ENCODE assay signal across 2 cellular contexts in the genomic region with DNA sequence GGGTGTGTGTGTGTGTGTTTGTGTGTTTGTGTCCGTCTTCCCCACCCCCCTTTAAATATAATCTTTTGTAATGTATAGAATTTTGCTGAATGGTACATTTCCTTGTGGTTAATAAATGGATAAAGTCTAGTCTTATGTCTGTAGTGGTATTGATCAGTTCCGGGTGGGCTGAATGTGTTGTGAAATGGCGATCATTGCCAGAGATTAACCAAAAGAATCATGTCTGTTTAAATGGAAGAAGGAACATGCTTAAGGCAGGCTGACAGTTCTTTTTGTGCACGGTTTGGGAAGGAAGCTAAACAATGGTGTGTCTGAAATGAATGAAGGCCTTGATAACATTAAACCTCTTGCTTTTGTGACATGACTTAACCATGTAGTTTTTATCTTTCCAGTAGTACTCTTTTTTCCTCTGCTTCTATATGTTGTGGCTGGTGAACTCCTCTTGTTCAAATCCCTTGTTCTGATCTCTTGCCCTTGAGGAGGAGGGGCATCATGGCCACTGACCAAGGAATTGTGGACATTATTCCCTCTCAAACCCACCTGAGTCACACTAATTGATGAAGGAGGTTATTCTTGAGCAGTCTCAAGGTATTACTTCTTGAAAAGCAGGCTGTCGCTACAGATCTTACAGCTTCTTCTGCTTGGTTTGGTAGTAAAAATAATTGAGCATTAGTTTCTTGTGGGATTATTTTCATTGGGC.
TF ChIP-seq lines count a peak whose summit lies in the region.

No MANE protein-coding gene starts in this region.

TF ChIP-seq in H1, 55 proteins besides CTCF, POLR2A, EP300 and RAD21 (continued from another document):
- TF ChIP-seq JUND (IDR thresholded peaks at IDR 0.05; ENCODE audit: low read length) (no peak), TBP (IDR thresholded peaks at IDR 0.05; ENCODE audit: low read depth, low read length) (no peak), RBBP5 (IDR thresholded peaks at IDR 0.05; ENCODE audit: borderline replicate concordance, low read depth, low read length) (no peak), SIN3A (conservative IDR thresholded peaks at IDR 0.05 in 1 of 2, IDR thresholded peaks at IDR 0.05 in 1 of 2; ENCODE audit: low read depth in 1 of 2, low read length in 2 of 2) (no peak), KDM1A (IDR thresholded peaks at IDR 0.05; ENCODE audit: borderline replicate concordance, low read length) (no peak), RFX5 (IDR thresholded peaks at IDR 0.05; ENCODE audit: borderline replicate concordance, low read depth, low read length) (no peak), SIRT6 (IDR thresholded peaks at IDR 0.05; ENCODE audit: low read length) (no peak), GTF2F1 (IDR thresholded peaks at IDR 0.05; ENCODE audit: borderline replicate concordance, low read depth, low read length) (no peak)

TF ChIP-seq in neural cell, 6 proteins besides CTCF, POLR2A, EP300 and RAD21:
- TF ChIP-seq, protein P1, sequence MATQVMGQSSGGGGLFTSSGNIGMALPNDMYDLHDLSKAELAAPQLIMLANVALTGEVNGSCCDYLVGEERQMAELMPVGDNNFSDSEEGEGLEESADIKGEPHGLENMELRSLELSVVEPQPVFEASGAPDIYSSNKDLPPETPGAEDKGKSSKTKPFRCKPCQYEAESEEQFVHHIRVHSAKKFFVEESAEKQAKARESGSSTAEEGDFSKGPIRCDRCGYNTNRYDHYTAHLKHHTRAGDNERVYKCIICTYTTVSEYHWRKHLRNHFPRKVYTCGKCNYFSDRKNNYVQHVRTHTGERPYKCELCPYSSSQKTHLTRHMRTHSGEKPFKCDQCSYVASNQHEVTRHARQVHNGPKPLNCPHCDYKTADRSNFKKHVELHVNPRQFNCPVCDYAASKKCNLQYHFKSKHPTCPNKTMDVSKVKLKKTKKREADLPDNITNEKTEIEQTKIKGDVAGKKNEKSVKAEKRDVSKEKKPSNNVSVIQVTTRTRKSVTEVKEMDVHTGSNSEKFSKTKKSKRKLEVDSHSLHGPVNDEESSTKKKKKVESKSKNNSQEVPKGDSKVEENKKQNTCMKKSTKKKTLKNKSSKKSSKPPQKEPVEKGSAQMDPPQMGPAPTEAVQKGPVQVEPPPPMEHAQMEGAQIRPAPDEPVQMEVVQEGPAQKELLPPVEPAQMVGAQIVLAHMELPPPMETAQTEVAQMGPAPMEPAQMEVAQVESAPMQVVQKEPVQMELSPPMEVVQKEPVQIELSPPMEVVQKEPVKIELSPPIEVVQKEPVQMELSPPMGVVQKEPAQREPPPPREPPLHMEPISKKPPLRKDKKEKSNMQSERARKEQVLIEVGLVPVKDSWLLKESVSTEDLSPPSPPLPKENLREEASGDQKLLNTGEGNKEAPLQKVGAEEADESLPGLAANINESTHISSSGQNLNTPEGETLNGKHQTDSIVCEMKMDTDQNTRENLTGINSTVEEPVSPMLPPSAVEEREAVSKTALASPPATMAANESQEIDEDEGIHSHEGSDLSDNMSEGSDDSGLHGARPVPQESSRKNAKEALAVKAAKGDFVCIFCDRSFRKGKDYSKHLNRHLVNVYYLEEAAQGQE (IDR thresholded peaks at IDR 0.05; ENCODE audit: borderline replicate concordance) = peak; percentile 29
- TF ChIP-seq SMC3 (conservative IDR thresholded peaks at IDR 0.05; ENCODE audit: poor library complexity) (peak; percentile 40), TAF1 (IDR thresholded peaks at IDR 0.05; ENCODE audit: low read depth) (no peak), POLR2AphosphoS5 (IDR thresholded peaks at IDR 0.05) (peak; percentile 31)
